5 cellular contexts compared by ENCODE assay signal in genomic region chr7:31113660-31114059, GRCh38.
"Had no signal": no experiment of that assay in that cellular context is flagged by ENCODE, and none has a peak within 500 bp of the region (broad histone marks: within the 10 kb centered on the region; RNA-seq: fewer than 3 reads in every experiment).

No MANE protein-coding gene starts in this region.

- H3K4me3 Mint-ChIP-seq: IgD-negative memory B cell had no signal

- H3K27ac ChIP-seq: HL-60 had no signal

- ATAC-seq: HepG2, K562 had no signal

- H3K27ac Mint-ChIP-seq: IgD-negative memory B cell had no signal

- H3K4me1 Mint-ChIP-seq: IgD-negative memory B cell had no signal

- DNase-seq: IMR-90 had no signal

- H3K36me3 Mint-ChIP-seq: IgD-negative memory B cell had no signal

- H3K4me3 ChIP-seq: K562 had no signal
